ENCODE assay signal across 1 cellular context in the genomic region with DNA sequence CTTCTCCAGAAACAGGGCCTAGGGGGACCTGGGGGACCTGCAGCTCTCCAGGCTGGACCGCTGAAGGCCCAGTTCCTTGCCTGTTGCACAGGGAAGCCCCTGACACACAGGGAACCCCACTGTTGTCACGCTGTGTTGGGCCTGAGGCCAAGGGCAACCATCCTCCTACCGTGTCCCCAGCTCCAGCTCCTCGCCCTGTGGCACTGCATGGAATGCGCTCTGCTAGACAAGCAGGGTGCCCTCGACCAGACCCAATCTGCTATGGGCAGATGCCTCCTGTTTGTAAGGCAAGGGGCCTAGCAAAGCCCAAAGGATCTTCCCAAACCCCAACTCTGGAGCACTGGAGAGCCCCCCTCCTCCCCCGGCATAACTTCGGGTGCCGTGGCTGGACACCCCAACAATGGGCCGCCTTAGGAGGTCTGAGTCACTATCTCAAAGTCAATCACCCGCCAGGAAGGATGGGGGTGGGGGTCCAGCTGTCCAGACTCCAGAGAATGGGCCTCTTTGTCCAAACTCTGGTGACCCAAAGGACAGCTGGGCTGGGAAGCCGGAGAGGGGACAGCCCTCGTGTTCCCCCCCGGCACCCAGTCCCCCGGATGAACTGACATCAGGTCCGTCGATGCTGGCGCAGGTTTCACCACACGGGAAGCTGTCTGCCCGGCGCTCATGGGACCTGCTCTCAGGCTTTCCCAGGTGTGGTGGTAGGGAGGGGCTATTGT.
TF ChIP-seq lines count a peak whose summit lies in the region.

No MANE protein-coding gene starts in this region.

TF ChIP-seq in HepG2, 621 proteins besides CTCF, POLR2A, EP300 and RAD21:
- TF ChIP-seq ZBTB10 (CRISPR knock-in tag; IDR thresholded peaks at IDR 0.05; ENCODE audit: borderline replicate concordance) = peak; percentile 42; the same call in 1 of the 2 replicates
- TF ChIP-seq, protein P1, sequence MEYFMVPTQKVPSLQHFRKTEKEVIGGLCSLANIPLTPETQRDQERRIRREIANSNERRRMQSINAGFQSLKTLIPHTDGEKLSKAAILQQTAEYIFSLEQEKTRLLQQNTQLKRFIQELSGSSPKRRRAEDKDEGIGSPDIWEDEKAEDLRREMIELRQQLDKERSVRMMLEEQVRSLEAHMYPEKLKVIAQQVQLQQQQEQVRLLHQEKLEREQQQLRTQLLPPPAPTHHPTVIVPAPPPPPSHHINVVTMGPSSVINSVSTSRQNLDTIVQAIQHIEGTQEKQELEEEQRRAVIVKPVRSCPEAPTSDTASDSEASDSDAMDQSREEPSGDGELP (IDR thresholded peaks at IDR 0.05; ENCODE audit: borderline replicate concordance, low read depth) = peak; percentile 15; the same call in 1 of the 2 replicates
- no peak for TF ChIP-seq NFKBIZ (CRISPR knock-in tag; IDR thresholded peaks at IDR 0.05)
TF ChIP-seq in HepG2: peak in this region for 2.
